Comparison of ENCODE assay signal across 8 cellular contexts in genomic region chr1:205321959-205322283, GRCh38. TPM values are rescaled to one million over a fixed set of nuclear protein-coding genes. Genes with fewer than 3 reads are reported as not detected.
DNase-seq lines count a peak whose midpoint lies in the region; TF ChIP-seq lines count a peak whose summit lies in the region.

No MANE protein-coding gene starts in this region.

- TF ChIP-seq CTCF in AG04450 (IDR thresholded peaks at IDR 0.05; ENCODE audit: low read depth, low read length) (no peak), MCF 10A (IDR thresholded peaks at IDR 0.05; ENCODE audit: unreplicated experiment) (no peak), neural cell (IDR thresholded peaks at IDR 0.05; ENCODE audit: poor library complexity, severe bottlenecking) (no peak)

- H4K20me1 ChIP-seq in neural cell (ENCODE audit: insufficient read depth), result no peaks in the 10 kb centered on the region

- H3K27ac ChIP-seq in AG04450 (ENCODE audit: low read depth, low read length) (no peak overlapping the region), neural cell (ENCODE audit: low read length) (peak overlapping the region; percentile 31)

- no peak for TF ChIP-seq RAD21 in neural cell (conservative IDR thresholded peaks at IDR 0.05)

- no peak for TF ChIP-seq EP300 in neural cell (conservative IDR thresholded peaks at IDR 0.05; ENCODE audit: poor library complexity, severe bottlenecking)

- POLR2A ChIA-PET in AG04450 (lab: Yijun Ruan, JAX), result interaction anchor here (0.5 to 2.1 kb wide), 7 partner anchors 21 to 171 kb away, joined by 3 to 8 read pairs (median 5); no protein-coding TSS in a partner anchor
- POLR2A ChIA-PET in MCF 10A (lab: Yijun Ruan, JAX), result interaction anchor here (0.7 to 9.8 kb wide), 12 partner anchors 20 to 805 kb away, joined by 3 to 335 read pairs (median 4); no protein-coding TSS in a partner anchor

- BruUV-seq in MCF 10A (replicated peaks; lab: Mats Ljungman, UMichigan), result no TSS peak

- peaks cover 32% of the 10 kb centered on the region for H3K79me2 ChIP-seq in neural cell (replicated peaks; ENCODE audit: insufficient read depth, low read length)

- no peaks in the 10 kb centered on the region for H3K9me2 ChIP-seq in neural cell (ENCODE audit: insufficient read depth, low read length)

- H3K4me2 ChIP-seq in neural cell (ENCODE audit: low read length), result no peak overlapping the region

- H3K27me3 ChIP-seq in AG04450 (ENCODE audit: control insufficient read depth, insufficient read depth, low read length) (peaks cover 4% of the 10 kb centered on the region), neural cell (ENCODE audit: insufficient read depth, low read depth, low read length) (no peaks in the 10 kb centered on the region)

- H3F3A ChIP-seq in neural cell (ENCODE audit: insufficient read depth, low read length, poor library complexity, severe bottlenecking), result no peaks in the 10 kb centered on the region

- H3K27me3 Mint-ChIP-seq in IgD-negative memory B cell (peaks cover 6% of the 10 kb centered on the region), MCF 10A (ENCODE audit: insufficient read depth, unreplicated experiment) (peaks cover 5% of the 10 kb centered on the region)

- no peaks in the 10 kb centered on the region for H3K36me3 ChIP-seq in neural cell (ENCODE audit: insufficient read depth, low read length)

- peaks cover 2% of the 10 kb centered on the region for H3K36me3 Mint-ChIP-seq in IgD-negative memory B cell
- H3K36me3 Mint-ChIP-seq in MCF 10A (ENCODE audit: insufficient read depth, unreplicated experiment), result no peaks in the 10 kb centered on the region

- H3K27ac Mint-ChIP-seq in IgD-negative memory B cell, result peak overlapping the region in 2 of 3 donors; percentile 95 to 99
- H3K27ac Mint-ChIP-seq in MCF 10A (ENCODE audit: low read depth, unreplicated experiment), result no peak overlapping the region

- no peak for DNase-seq in AG04450 (ENCODE audit: low read depth, low spot score)
- no peak for DNase-seq in MCF 10A (ENCODE audit: unreplicated experiment)
- no peak for DNase-seq in NCI-H2227 treated with DMSO at 0.1 percent for 48 hours (lab: John Stamatoyannopoulos, UW)
- no peak for DNase-seq in dermis blood vessel endothelial cell
- DNase-seq in GM19240 (ENCODE audit: insufficient read length, low spot score), result no peak
- DNase-seq in HuH-7.5 (ENCODE audit: low spot score), result no peak

- H3K4me3 ChIP-seq in AG04450 (ENCODE audit: low read depth, low read length) (0 out of 2 replicates have a peak overlapping the region, but pooled peaks have one; percentile 32), neural cell (ENCODE audit: low read length) (peak overlapping the region; percentile 80)

- peaks cover 23 to 54% (median 44%) of the 10 kb centered on the region in 3 donors for H3K4me1 Mint-ChIP-seq in IgD-negative memory B cell
- H3K4me1 Mint-ChIP-seq in MCF 10A (ENCODE audit: insufficient read depth, unreplicated experiment), result peaks cover 50% of the 10 kb centered on the region

- H3K9me3 Mint-ChIP-seq in IgD-negative memory B cell (peaks cover 0 to 1% (median 0%) of the 10 kb centered on the region in 3 donors), MCF 10A (ENCODE audit: unreplicated experiment) (no peaks in the 10 kb centered on the region)

- CTCF ChIA-PET in AG04450 (lab: Charles Lee), result interaction anchor here (0.7 to 14.1 kb wide), 4 partner anchors 15 to 93 kb away, joined by 3 to 603 read pairs (median 38); no protein-coding TSS in a partner anchor
- CTCF ChIA-PET in MCF 10A (lab: Yijun Ruan, JAX), result interaction anchor here (0.5 to 27.7 kb wide), 13 partner anchors 9 to 446 kb away, joined by 3 to 1857 read pairs (median 8); no protein-coding TSS in a partner anchor

- H3K9me3 ChIP-seq in AG04450 (ENCODE audit: control insufficient read depth, insufficient read depth, low read length), result peaks cover 5% of the 10 kb centered on the region; the same call in 1 of the 2 replicates
- H3K9me3 ChIP-seq in neural cell (ENCODE audit: low read length), result no peaks in the 10 kb centered on the region

- intact Hi-C loops in MCF 10A (cut with micrococcal nuclease), result loop anchor here (1.0 to 5.0 kb wide), 3 partner anchors 38 to 200 kb away; partner anchors contain the start of gene RBBP5

- H2AFZ ChIP-seq in neural cell (ENCODE audit: low read depth, low read length), result no peak overlapping the region

- H3K4me3 Mint-ChIP-seq in IgD-negative memory B cell, result peak overlapping the region; percentile 88 to 100 (median 96)
- H3K4me3 Mint-ChIP-seq in MCF 10A (ENCODE audit: unreplicated experiment), result peak overlapping the region; percentile 99

- H3K9ac ChIP-seq in neural cell (ENCODE audit: low read length), result no peak overlapping the region

TF ChIP-seq in neural cell, 6 proteins besides CTCF, POLR2A, EP300 and RAD21:
- TF ChIP-seq EZH2 (IDR thresholded peaks at IDR 0.05; ENCODE audit: borderline replicate concordance, insufficient read depth, low read length, poor library complexity, severe bottlenecking) (no peak), TAF1 (IDR thresholded peaks at IDR 0.05; ENCODE audit: low read depth) (no peak), REST (IDR thresholded peaks at IDR 0.05; ENCODE audit: borderline replicate concordance) (no peak), SMC3 (conservative IDR thresholded peaks at IDR 0.05; ENCODE audit: poor library complexity) (no peak), MXI1 (conservative IDR thresholded peaks at IDR 0.05; ENCODE audit: poor library complexity, severe bottlenecking) (no peak), POLR2AphosphoS5 (IDR thresholded peaks at IDR 0.05) (no peak)

RNA-seq across cellular contexts. Expression of gene NUAK2, which starts 0.4 kb away (rescaled TPM):
- polyA plus RNA-seq in AG04450 (2011; rRNA removed) (7.0 and 8.2 TPM in 2 replicates), IgD-negative memory B cell (91.9 TPM), neural cell (1.4 and 2.9 TPM in 2 replicates)
- polyA minus RNA-seq in AG04450 (2011; rRNA and poly(A)+ RNA removed), result 12.5 and 20.1 TPM in 2 replicates
- total RNA-seq in MCF 10A (2022) (2.8 and 6.0 TPM in 2 replicates), dermis blood vessel endothelial cell (4.6 and 5.0 TPM in 2 replicates)
- polyA minus RNA-seq in neural cell, result 2.5 and 3.2 TPM in 2 replicates

RNA-seq across cellular contexts. Expression of gene KLHDC8A, which starts 34.8 kb away (rescaled TPM):
- polyA plus RNA-seq in AG04450 (2011; rRNA removed) (0.06 TPM in 1 of 2 replicates, not detected in the other), IgD-negative memory B cell (0.20 TPM), neural cell (7.7 and 11.7 TPM in 2 replicates)
- not detected in 2 replicates for polyA minus RNA-seq in AG04450 (2011; rRNA and poly(A)+ RNA removed)
- total RNA-seq in MCF 10A (2022) (not detected in 2 replicates), dermis blood vessel endothelial cell (not detected in 2 replicates)
- 4.4 TPM in 2 replicates for polyA minus RNA-seq in neural cell

Comparison
In these comparisons a context has a peak if more than half of its experiments do, and no peak if none do; other contexts are left out.
1. RNA of gene NUAK2, which starts 0.4 kb away (polyA plus RNA-seq): 91.9 TPM in IgD-negative memory B cell (single experiment); 7.0 to 8.2 TPM in AG04450 and 1.4 to 2.9 TPM in neural cell; every median in the first group is over 10 times any median in the second.